ENCODE assay signal across 20 cellular contexts in genomic region chr2:75654012-75654411, GRCh38.
"Had no signal": no experiment of that assay in that cellular context is flagged by ENCODE, and none has a peak within 500 bp of the region (broad histone marks: within the 10 kb centered on the region; RNA-seq: fewer than 3 reads in every experiment).

No MANE protein-coding gene starts in this region.

- H3K27ac Mint-ChIP-seq: activated naive CD8-positive, alpha-beta T cell treated with anti-CD3 and anti-CD28 coated beads, Interleukin-2, amount 50 U/mL, for 24 hours; activated T-helper 1 cell treated with anti-CD3 and anti-CD28 coated beads, Interleukin-12 subunit alpha, Interleukin-12 subunit beta, Interleukin-2, Interleukin-4 antibody, amounts not matched to agents 30 ng/mL and 10 ng/mL and 1 ng/mL, durations not matched to agents 14 hours and 24 hours and 36 hours; stimulated activated naive B cell treated with anti-CD40 and anti-IgM and Interleukin-4, amounts not matched to agents 10 μg/mL and 1 μg/mL and 100 μg/mL, for 72 hours; T-helper 2 cell treated with Interferon-gamma antibody and Interleukin-4, amounts not matched to agents 5 μg/mL and 100 μg/mL, for 36 hours had no signal

- H3K27me3 Mint-ChIP-seq: activated naive CD8-positive, alpha-beta T cell treated with anti-CD3 and anti-CD28 coated beads, Interleukin-2, amount 50 U/mL, for 24 hours; naive thymus-derived CD8-positive, alpha-beta T cell; stimulated activated naive B cell treated with anti-CD40 and anti-IgM and Interleukin-4, amounts not matched to agents 10 μg/mL and 1 μg/mL and 100 μg/mL, for 72 hours had no signal

- DNase-seq: activated naive CD4-positive, alpha-beta T cell; activated naive CD8-positive, alpha-beta T cell treated with anti-CD3 and anti-CD28 coated beads, Interleukin-2, amount 50 U/mL, for 24 hours; aorta; cerebellar nuclear complex; effector CD8-positive, alpha-beta T cell; head of caudate nucleus; left cardiac atrium; lower lobe of right lung; mucosa of descending colon; naive thymus-derived CD8-positive, alpha-beta T cell; stimulated activated CD4-positive, alpha-beta T cell treated with anti-CD3 and anti-CD28 coated beads, Interleukin-15, amount 100 ng/mL, for 24 hours; stimulated activated CD4-positive, alpha-beta T cell treated with anti-CD3 and anti-CD28 coated beads, Interleukin-4, amount 100 ng/mL, for 1 hour; stimulated activated naive B cell treated with anti-CD40 and anti-IgM and Interleukin-4, amounts not matched to agents 10 μg/mL and 1 μg/mL and 100 μg/mL, for 72 hours; tibial artery; uterus had no signal

- H3K4me3 ChIP-seq: breast epithelium, lower lobe of right lung, mucosa of descending colon, tibial artery, uterus had no signal

- H3K27ac ChIP-seq: breast epithelium, lower lobe of right lung, neutrophil, tibial artery, uterus had no signal

- H3K9me3 ChIP-seq: mucosa of descending colon, neutrophil, uterus had no signal

- ATAC-seq: activated naive CD8-positive, alpha-beta T cell treated with anti-CD3 and anti-CD28 coated beads, Interleukin-2, amount 50 U/mL, for 24 hours; left cardiac atrium; lower lobe of right lung; mucosa of descending colon; naive thymus-derived CD8-positive, alpha-beta T cell; stimulated activated naive B cell treated with anti-CD40 and anti-IgM and Interleukin-4, amounts not matched to agents 10 μg/mL and 1 μg/mL and 100 μg/mL, for 72 hours had no signal

- H3K27me3 ChIP-seq: breast epithelium, neutrophil, tibial artery, uterus had no signal

- H3K9me3 Mint-ChIP-seq: T-helper 2 cell treated with Interferon-gamma antibody and Interleukin-4, amounts not matched to agents 5 μg/mL and 100 μg/mL, for 36 hours had no signal

- H3K4me1 ChIP-seq: breast epithelium, lower lobe of right lung, uterus had no signal

- FAIRE-seq: frontal cortex had no signal

- H3K36me3 ChIP-seq: uterus had no signal

- H3K4me3 Mint-ChIP-seq: activated naive CD8-positive, alpha-beta T cell treated with anti-CD3 and anti-CD28 coated beads, Interleukin-2, amount 50 U/mL, for 24 hours; activated T-helper 1 cell treated with anti-CD3 and anti-CD28 coated beads, Interleukin-12 subunit alpha, Interleukin-12 subunit beta, Interleukin-2, Interleukin-4 antibody, amounts not matched to agents 30 ng/mL and 10 ng/mL and 1 ng/mL, durations not matched to agents 14 hours and 24 hours and 36 hours; stimulated activated naive B cell treated with anti-CD40 and anti-IgM and Interleukin-4, amounts not matched to agents 10 μg/mL and 1 μg/mL and 100 μg/mL, for 72 hours; T-helper 2 cell treated with Interferon-gamma antibody and Interleukin-4, amounts not matched to agents 5 μg/mL and 100 μg/mL, for 36 hours had no signal
